Comparison of ENCODE assay signal across 17 cellular contexts in the genomic region with DNA sequence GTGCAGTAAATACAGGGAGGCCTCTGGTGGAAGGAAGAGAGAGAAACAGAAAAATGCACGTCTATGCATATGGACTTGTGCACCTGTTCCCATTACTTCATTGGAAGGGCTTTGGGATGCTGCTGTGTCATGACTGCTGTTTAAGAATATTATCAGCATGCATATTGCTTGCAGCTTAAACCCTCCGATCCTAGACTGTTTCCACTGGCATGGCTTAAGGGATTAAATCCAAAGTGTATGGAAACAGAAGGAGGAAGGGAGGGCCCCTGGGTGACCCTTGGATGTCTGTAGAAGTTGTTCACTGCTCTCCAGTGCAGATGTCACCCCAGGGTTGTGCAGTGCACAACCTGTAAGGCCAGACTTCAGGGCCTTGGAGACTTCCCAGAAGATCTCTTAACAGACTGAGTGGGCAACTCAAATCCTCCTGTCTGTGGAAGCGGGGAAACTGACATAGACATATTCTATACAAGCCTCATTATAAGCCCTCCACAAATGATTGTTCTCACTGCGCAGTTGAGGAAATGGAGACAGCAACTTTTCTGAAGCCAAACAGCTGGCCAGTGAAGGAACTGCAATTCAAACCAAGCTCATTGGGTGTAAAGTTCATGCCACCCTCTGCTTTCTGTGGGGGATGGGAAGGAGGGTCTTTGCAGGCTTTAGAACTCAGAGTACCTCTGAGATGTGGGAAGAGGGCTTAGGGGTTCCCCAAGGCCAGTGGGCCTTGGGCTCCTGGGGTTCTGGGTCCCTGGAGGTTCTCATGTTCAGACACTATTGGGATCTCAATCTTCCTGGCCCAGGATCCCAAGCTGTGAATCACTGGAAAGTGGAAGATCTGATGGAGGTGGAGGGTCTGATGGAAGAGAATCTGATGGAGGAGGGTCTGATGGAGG.
DNase-seq lines count a peak whose midpoint lies in the region; ATAC-seq and TF ChIP-seq lines count a peak whose summit lies in the region.
"Had no signal": no experiment of that assay in that cellular context is flagged by ENCODE, and none has a peak within 500 bp of the region (broad histone marks: within the 10 kb centered on the region; RNA-seq: fewer than 3 reads in every experiment).

No MANE protein-coding gene starts in this region.

- peaks cover 0 to 4% (median 0%) of the 10 kb centered on the region in 3 experiments for H3K27me3 ChIP-seq in neuronal stem cell (ENCODE audit: control insufficient read depth in 3 of 3, insufficient read depth in 3 of 3, low read depth in 1 of 3, low read length in 3 of 3)
- H3K27me3 ChIP-seq: cardiac muscle cell, right atrium auricular region, SJSA1, upper lobe of right lung had no signal

- no peak overlapping the region for H4K91ac ChIP-seq in neuronal stem cell (ENCODE audit: low read depth, low read length, poor library complexity)

- no peak overlapping the region for H3K18ac ChIP-seq in neuronal stem cell (ENCODE audit: low read length)

- H3K14ac ChIP-seq in neuronal stem cell (ENCODE audit: low read length): no peak overlapping the region

- no peak overlapping the region for H2AFZ ChIP-seq in neuronal stem cell (ENCODE audit: low read length)

- H3K36me3 ChIP-seq in neuronal stem cell (replicated peaks in 1 of 2; ENCODE audit: control insufficient read depth in 2 of 2, insufficient read depth in 2 of 2, low read length in 2 of 2): no peaks in the 10 kb centered on the region
- H3K36me3 ChIP-seq: cardiac muscle cell, right atrium auricular region, SJSA1, upper lobe of right lung had no signal

- CTCF ChIA-PET in activated CD8-positive, alpha-beta memory T cell treated with anti-CD3 and anti-CD28 coated beads, Interleukin-2, amount 10 ng/mL, durations not matched to agents 7 days and 5 days (lab: Charles Lee): interaction anchor here (0.8 to 5.5 kb wide), 38 partner anchors 8 to 392 kb away, joined by 3 to 125 read pairs (median 6); partner anchors contain the start of gene ABCG1
- CTCF ChIA-PET in Calu3 (lab: Charles Lee): interaction anchor here (0.8 to 1.8 kb wide), 5 partner anchors 114 to 244 kb away, joined by 3 to 6 read pairs (median 3); no protein-coding TSS in a partner anchor

- H3K9me3 ChIP-seq in neuronal stem cell (replicated peaks in 1 of 2; ENCODE audit: control insufficient read depth in 2 of 2, insufficient read depth in 1 of 2, low read depth in 1 of 2, low read length in 2 of 2): peaks cover 0 to 2% of the 10 kb centered on the region in 2 donors
- H3K9me3 ChIP-seq: A549, right atrium auricular region, SJSA1, upper lobe of right lung had no signal

- H3K4me1 Mint-ChIP-seq in activated CD8-positive, alpha-beta memory T cell treated with anti-CD3 and anti-CD28 coated beads, Interleukin-2, amount 10 ng/mL, durations not matched to agents 7 days and 5 days: peaks cover 11% of the 10 kb centered on the region
- peaks cover 20% of the 10 kb centered on the region for H3K4me1 Mint-ChIP-seq in stimulated activated memory B cell treated with anti-CD40 and anti-IgM and Interleukin-4, amounts not matched to agents 10 μg/mL and 1 μg/mL and 100 μg/mL, for 72 hours
- H3K4me1 Mint-ChIP-seq in osteocyte (ENCODE audit: unreplicated experiment): peaks cover 3% of the 10 kb centered on the region
- no peaks in the 10 kb centered on the region for H3K4me1 Mint-ChIP-seq in Calu3 (ENCODE audit: low read depth, unreplicated experiment)
- H3K4me1 Mint-ChIP-seq: WTC11 had no signal

- H3K23ac ChIP-seq in neuronal stem cell (ENCODE audit: low read depth, low read length, poor library complexity): no peak overlapping the region

- BruUV-seq in Calu3 (replicated peaks; lab: Mats Ljungman, UMichigan): no TSS peak

- intact Hi-C loops in Calu3 (cut with micrococcal nuclease; ENCODE audit: unreplicated experiment): no loop called here

- H3K36me3 Mint-ChIP-seq in activated CD8-positive, alpha-beta memory T cell treated with anti-CD3 and anti-CD28 coated beads, Interleukin-2, amount 10 ng/mL, durations not matched to agents 7 days and 5 days: no peaks in the 10 kb centered on the region
- no peaks in the 10 kb centered on the region for H3K36me3 Mint-ChIP-seq in stimulated activated memory B cell treated with anti-CD40 and anti-IgM and Interleukin-4, amounts not matched to agents 10 μg/mL and 1 μg/mL and 100 μg/mL, for 72 hours
- H3K36me3 Mint-ChIP-seq in osteocyte (ENCODE audit: unreplicated experiment): no peaks in the 10 kb centered on the region
- no peaks in the 10 kb centered on the region for H3K36me3 Mint-ChIP-seq in Calu3 (ENCODE audit: insufficient read depth, unreplicated experiment)
- H3K36me3 Mint-ChIP-seq: WTC11 had no signal

- H2BK12ac ChIP-seq in neuronal stem cell (ENCODE audit: low read length): no peak overlapping the region

- H3K27ac Mint-ChIP-seq in activated CD8-positive, alpha-beta memory T cell treated with anti-CD3 and anti-CD28 coated beads, Interleukin-2, amount 10 ng/mL, durations not matched to agents 7 days and 5 days: peak overlapping the region; percentile 24
- peak overlapping the region; percentile 47 for H3K27ac Mint-ChIP-seq in stimulated activated memory B cell treated with anti-CD40 and anti-IgM and Interleukin-4, amounts not matched to agents 10 μg/mL and 1 μg/mL and 100 μg/mL, for 72 hours
- H3K27ac Mint-ChIP-seq in osteocyte (ENCODE audit: unreplicated experiment) (no peak overlapping the region), Calu3 (ENCODE audit: unreplicated experiment) (no peak overlapping the region)
- H3K27ac Mint-ChIP-seq: activated CD8-positive, alpha-beta T cell treated with anti-CD3 and anti-CD28 coated beads for 36 hours; B cell; H9; WTC11 had no signal

- H3K9me3 Mint-ChIP-seq in activated CD8-positive, alpha-beta memory T cell treated with anti-CD3 and anti-CD28 coated beads, Interleukin-2, amount 10 ng/mL, durations not matched to agents 7 days and 5 days (ENCODE audit: low read depth): no peaks in the 10 kb centered on the region
- no peaks in the 10 kb centered on the region for H3K9me3 Mint-ChIP-seq in stimulated activated memory B cell treated with anti-CD40 and anti-IgM and Interleukin-4, amounts not matched to agents 10 μg/mL and 1 μg/mL and 100 μg/mL, for 72 hours
- H3K9me3 Mint-ChIP-seq in osteocyte (ENCODE audit: unreplicated experiment): no peaks in the 10 kb centered on the region
- H3K9me3 Mint-ChIP-seq in Calu3 (ENCODE audit: low read depth, unreplicated experiment): no peaks in the 10 kb centered on the region
- H3K9me3 Mint-ChIP-seq: activated CD8-positive, alpha-beta T cell treated with anti-CD3 and anti-CD28 coated beads for 36 hours; H9; WTC11 had no signal

- DNase-seq in activated CD8-positive, alpha-beta memory T cell treated with anti-CD3 and anti-CD28 coated beads, Interleukin-2, amount 10 ng/mL, durations not matched to agents 7 days and 5 days: no peak
- no peak for DNase-seq in activated CD8-positive, alpha-beta memory T cell treated with anti-CD3 and anti-CD28 coated beads, Interleukin-2, amount 50 U/mL, for 4 hours
- DNase-seq in NCI-H82 treated with DMSO at 0.1 percent for 48 hours (lab: John Stamatoyannopoulos, UW; ENCODE audit: unreplicated experiment): peak; percentile 76
- DNase-seq in caudate nucleus (lab: John Stamatoyannopoulos, UW): no peak
- DNase-seq in osteocyte (ENCODE audit: extremely low spot score, unreplicated experiment): no peak
- no peak for DNase-seq in Calu3
- no peak for DNase-seq in neuronal stem cell (ENCODE audit: low spot score)

- H3K4me3 Mint-ChIP-seq in activated CD8-positive, alpha-beta memory T cell treated with anti-CD3 and anti-CD28 coated beads, Interleukin-2, amount 10 ng/mL, durations not matched to agents 7 days and 5 days: no peak overlapping the region
- no peak overlapping the region for H3K4me3 Mint-ChIP-seq in stimulated activated memory B cell treated with anti-CD40 and anti-IgM and Interleukin-4, amounts not matched to agents 10 μg/mL and 1 μg/mL and 100 μg/mL, for 72 hours
- H3K4me3 Mint-ChIP-seq in osteocyte (ENCODE audit: unreplicated experiment): no peak overlapping the region
- no peak overlapping the region for H3K4me3 Mint-ChIP-seq in Calu3 (ENCODE audit: low read depth, unreplicated experiment)
- H3K4me3 Mint-ChIP-seq: activated CD8-positive, alpha-beta T cell treated with anti-CD3 and anti-CD28 coated beads for 36 hours; B cell; H9; WTC11 had no signal

- no peak overlapping the region for H2BK120ac ChIP-seq in neuronal stem cell (ENCODE audit: low read depth, low read length)

- peaks cover 3 to 5% of the 10 kb centered on the region in 2 donors for H3K4me1 ChIP-seq in neuronal stem cell (ENCODE audit: control insufficient read depth in 2 of 2, insufficient read depth in 1 of 2, low read depth in 1 of 2, low read length in 2 of 2)
- H3K4me1 ChIP-seq: A549 had no signal

- no CpG with 5 or more reads among the region's 4 CpGs for WGBS in neuronal stem cell (ENCODE audit: extremely low coverage in 2 of 2, insufficient read length in 2 of 2, insufficient replicate concordance in 1 of 2), 2 donors

- no peak overlapping the region for H3K4me3 ChIP-seq in neuronal stem cell (ENCODE audit: low read length in 2 of 2)
- H3K4me3 ChIP-seq: A549, cardiac muscle cell, right atrium auricular region, SJSA1, upper lobe of right lung had no signal

- H2AK5ac ChIP-seq in neuronal stem cell (ENCODE audit: low read depth, low read length): no peak overlapping the region

- no peak for TF ChIP-seq CTCF in osteocyte (IDR thresholded peaks at IDR 0.05)
- no peak for TF ChIP-seq CTCF in Calu3 (IDR thresholded peaks at IDR 0.05; ENCODE audit: unreplicated experiment)

- H2BK5ac ChIP-seq in neuronal stem cell (ENCODE audit: low read length): no peak overlapping the region

- H3K79me1 ChIP-seq in neuronal stem cell (ENCODE audit: low read depth, low read length): no peaks in the 10 kb centered on the region

- no peak overlapping the region for H4K8ac ChIP-seq in neuronal stem cell (ENCODE audit: low read depth, low read length)

- H2BK15ac ChIP-seq in neuronal stem cell (ENCODE audit: low read length): no peak overlapping the region

- H3K4me2 ChIP-seq in neuronal stem cell (ENCODE audit: insufficient read depth, low read length, poor library complexity, severe bottlenecking): no peak overlapping the region
- H3K4me2 ChIP-seq: A549 had no signal

- H3K9ac ChIP-seq in neuronal stem cell (ENCODE audit: low read depth, low read length, poor library complexity): no peak overlapping the region

- H3K4ac ChIP-seq in neuronal stem cell (ENCODE audit: low read length): no peak overlapping the region

- H3K27me3 Mint-ChIP-seq in activated CD8-positive, alpha-beta memory T cell treated with anti-CD3 and anti-CD28 coated beads, Interleukin-2, amount 10 ng/mL, durations not matched to agents 7 days and 5 days: no peaks in the 10 kb centered on the region
- peaks cover 24% of the 10 kb centered on the region for H3K27me3 Mint-ChIP-seq in stimulated activated memory B cell treated with anti-CD40 and anti-IgM and Interleukin-4, amounts not matched to agents 10 μg/mL and 1 μg/mL and 100 μg/mL, for 72 hours
- H3K27me3 Mint-ChIP-seq in osteocyte (ENCODE audit: unreplicated experiment): peaks cover 22% of the 10 kb centered on the region
- H3K27me3 Mint-ChIP-seq in Calu3 (ENCODE audit: unreplicated experiment): peaks cover 24% of the 10 kb centered on the region
- H3K27me3 Mint-ChIP-seq: activated CD8-positive, alpha-beta T cell treated with anti-CD3 and anti-CD28 coated beads for 36 hours; B cell had no signal

- no peak for ATAC-seq in activated CD8-positive, alpha-beta memory T cell treated with anti-CD3 and anti-CD28 coated beads, Interleukin-2, amount 10 ng/mL, durations not matched to agents 7 days and 5 days
- ATAC-seq in stimulated activated memory B cell treated with anti-CD40 and anti-IgM and Interleukin-4, amounts not matched to agents 10 μg/mL and 1 μg/mL and 100 μg/mL, for 72 hours: no peak

- peak overlapping the region; percentile 48 for H3K27ac ChIP-seq in caudate nucleus (ENCODE audit: low read depth, low read length)
- no peak overlapping the region for H3K27ac ChIP-seq in neuronal stem cell (replicated peaks; ENCODE audit: low read length)
- H3K27ac ChIP-seq: A549, cardiac muscle cell, right atrium auricular region, SJSA1, upper lobe of right lung had no signal

Comparison
In these comparisons a context has a peak if more than half of its experiments do, and no peak if none do; other contexts are left out.
1. H3K27ac Mint-ChIP-seq: peak in activated CD8-positive, alpha-beta memory T cell treated with anti-CD3 and anti-CD28 coated beads, Interleukin-2, amount 10 ng/mL, durations not matched to agents 7 days and 5 days (single experiment) and stimulated activated memory B cell treated with anti-CD40 and anti-IgM and Interleukin-4, amounts not matched to agents 10 μg/mL and 1 μg/mL and 100 μg/mL, for 72 hours (single experiment); none in osteocyte (single experiment) and Calu3 (single experiment).